ENCODE assay signal across 8 cellular contexts in the genomic region with DNA sequence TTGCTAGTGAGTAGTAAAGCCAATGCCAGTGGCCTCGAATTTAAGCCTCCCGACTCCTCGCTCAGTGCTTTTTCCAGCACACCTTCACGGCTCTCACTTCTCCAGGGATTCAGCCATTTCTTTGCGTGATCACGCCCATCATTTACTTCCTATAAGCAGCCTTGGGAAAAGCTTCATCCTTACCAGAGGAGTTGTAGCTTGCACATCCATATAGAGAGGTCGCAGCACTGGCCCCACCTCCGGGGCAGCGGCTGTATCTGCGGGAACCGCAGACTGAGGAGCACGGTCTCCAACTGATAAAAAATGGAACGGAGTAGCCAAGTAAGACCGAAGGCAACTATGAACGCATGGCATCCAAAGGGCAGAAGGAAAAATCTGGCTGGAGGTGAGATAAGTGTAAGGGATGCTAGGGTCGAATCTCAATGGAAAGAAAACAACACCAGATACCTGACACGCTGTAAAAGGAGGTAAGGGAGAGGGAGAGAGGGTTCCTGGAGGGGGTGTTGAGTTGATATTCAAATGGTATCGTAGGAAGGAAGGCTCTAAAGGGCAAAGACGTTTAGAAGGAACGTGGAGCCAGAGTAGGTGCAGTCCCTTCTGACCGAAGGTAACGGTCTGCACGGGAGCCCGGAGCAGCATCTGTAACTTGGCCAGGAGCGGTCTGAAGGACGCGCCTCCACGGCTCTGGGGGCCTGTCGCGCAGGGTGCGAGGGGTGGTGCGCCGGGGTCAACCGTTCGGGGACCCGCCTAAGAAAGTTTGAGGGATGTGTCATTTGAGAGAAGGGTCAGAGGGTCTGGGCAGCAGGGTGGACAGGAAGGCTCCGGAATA. TPM values are rescaled to one million over a fixed set of nuclear protein-coding genes. Genes with fewer than 3 reads are reported as not detected.
DNase-seq lines count a peak whose midpoint lies in the region; ATAC-seq and TF ChIP-seq lines count a peak whose summit lies in the region.

No MANE protein-coding gene starts in this region.

- H3K27me3 ChIP-seq in BJ (ENCODE audit: control insufficient read depth, insufficient read depth, low read length) (no peaks in the 10 kb centered on the region), left ventricle myocardium inferior (ENCODE audit: low read depth) (no peaks in the 10 kb centered on the region)

- POLR2A ChIA-PET in BJ (lab: Charles Lee), result no interaction called here

- TF ChIP-seq CTCF in BJ (IDR thresholded peaks at IDR 0.05; ENCODE audit: insufficient read depth, low read depth, low read length), result no peak
- TF ChIP-seq CTCF in left ventricle myocardium inferior (IDR thresholded peaks at IDR 0.05; ENCODE audit: borderline replicate concordance), result no peak
- no peak for TF ChIP-seq CTCF in retinal pigment epithelial cell (conservative IDR thresholded peaks at IDR 0.05; ENCODE audit: low read depth, low read length)

- H3K27ac Mint-ChIP-seq in activated T-helper 17 cell treated with anti-CD3 and anti-CD28 coated beads, Interleukin-2, amount 50 U/mL, for 72 hours, result peak overlapping the region; percentile 95

- DNase-seq in BJ (ENCODE audit: low read depth), result no peak
- peak; percentile 44 for DNase-seq in HuH-7 (ENCODE audit: low spot score)
- no peak for DNase-seq in left ventricle myocardium inferior
- no peak for DNase-seq in retinal pigment epithelial cell (ENCODE audit: low read depth)
- DNase-seq in amniotic stem cell (lab: John Stamatoyannopoulos, UW), result no peak
- DNase-seq in CD1c-positive myeloid dendritic cell (ENCODE audit: extremely low spot score), result no peak

- H3K36me3 ChIP-seq in BJ (ENCODE audit: control insufficient read depth, insufficient read depth, low read length), result peaks cover 7% of the 10 kb centered on the region
- peaks cover 56% of the 10 kb centered on the region for H3K36me3 ChIP-seq in left ventricle myocardium inferior

- H3K4me3 Mint-ChIP-seq in activated T-helper 17 cell treated with anti-CD3 and anti-CD28 coated beads, Interleukin-2, amount 50 U/mL, for 72 hours, result peak overlapping the region; percentile 96

- H3K9me3 ChIP-seq in left ventricle myocardium inferior (replicated peaks), result no peaks in the 10 kb centered on the region

- intact Hi-C loops in left ventricle myocardium inferior (cut with micrococcal nuclease), result no loop called here

- H3K4me1 ChIP-seq in left ventricle myocardium inferior, result peaks cover 39% of the 10 kb centered on the region

- CTCF ChIA-PET in BJ (lab: Yijun Ruan, JAX), result interaction anchor here (1.1 kb wide), 1 partner anchor 186 kb away, joined by 4 read pairs; no protein-coding TSS in a partner anchor

- peaks cover 16% of the 10 kb centered on the region for H3K4me1 Mint-ChIP-seq in activated T-helper 17 cell treated with anti-CD3 and anti-CD28 coated beads, Interleukin-2, amount 50 U/mL, for 72 hours

- no peaks in the 10 kb centered on the region for H3K27me3 Mint-ChIP-seq in activated T-helper 17 cell treated with anti-CD3 and anti-CD28 coated beads, Interleukin-2, amount 50 U/mL, for 72 hours

- peak overlapping the region; percentile 93 for H3K27ac ChIP-seq in left ventricle myocardium inferior (replicated peaks)

- H3K4me3 ChIP-seq in BJ (ENCODE audit: low read depth, low read length), result peak overlapping the region; percentile 70
- H3K4me3 ChIP-seq in left ventricle myocardium inferior, result peak overlapping the region; percentile 88
- H3K4me3 ChIP-seq in retinal pigment epithelial cell (ENCODE audit: low read length), result peak overlapping the region; percentile 94

- no peaks in the 10 kb centered on the region for H3K9me3 Mint-ChIP-seq in activated T-helper 17 cell treated with anti-CD3 and anti-CD28 coated beads, Interleukin-2, amount 50 U/mL, for 72 hours

- peak; percentile 28 for ATAC-seq in GM19351 (IDR thresholded peaks at IDR 0.05; ENCODE audit: unreplicated experiment)
- ATAC-seq in activated T-helper 17 cell treated with anti-CD3 and anti-CD28 coated beads, Interleukin-2, amount 50 U/mL, for 72 hours (replicated peaks), result peak; percentile 44

- peaks cover 87% of the 10 kb centered on the region for H3K36me3 Mint-ChIP-seq in activated T-helper 17 cell treated with anti-CD3 and anti-CD28 coated beads, Interleukin-2, amount 50 U/mL, for 72 hours (ENCODE audit: low read depth)

RNA-seq across cellular contexts. Expression of gene NFS1, which starts 0.6 kb away (rescaled TPM):
- 40.9 and 45.6 TPM in 2 replicates for polyA plus RNA-seq in BJ (2011; rRNA removed)
- 12.3 and 16.5 TPM in 2 replicates for polyA minus RNA-seq in BJ (2011; rRNA and poly(A)+ RNA removed)
- total RNA-seq in activated T-helper 17 cell treated with anti-CD3 and anti-CD28 coated beads, Interleukin-2, amount 50 U/mL, for 72 hours, result 10 to 100 TPM; 41.1 to 49.2 TPM
- 60.8 TPM for total RNA-seq in left ventricle myocardium inferior

RNA-seq across cellular contexts. Expression of gene ROMO1, which starts 0.7 kb away (rescaled TPM):
- polyA plus RNA-seq in BJ (2011; rRNA removed), result 306 and 399 TPM in 2 replicates
- polyA minus RNA-seq in BJ (2011; rRNA and poly(A)+ RNA removed), result 19.6 and 27.0 TPM in 2 replicates
- total RNA-seq in activated T-helper 17 cell treated with anti-CD3 and anti-CD28 coated beads, Interleukin-2, amount 50 U/mL, for 72 hours, result 100 to 1,000 TPM in 1 of 2 donors, 10 to 100 TPM in 1; 93.0 to 134 TPM
- 210 TPM for total RNA-seq in left ventricle myocardium inferior

RNA-seq across cellular contexts. Expression of gene CPNE1, which starts 33.8 kb away (rescaled TPM):
- 134 and 217 TPM in 2 replicates for polyA plus RNA-seq in BJ (2011; rRNA removed)
- polyA minus RNA-seq in BJ (2011; rRNA and poly(A)+ RNA removed), result 142 and 150 TPM in 2 replicates
- 100 to 1,000 TPM; 269 to 280 TPM for total RNA-seq in activated T-helper 17 cell treated with anti-CD3 and anti-CD28 coated beads, Interleukin-2, amount 50 U/mL, for 72 hours
- total RNA-seq in left ventricle myocardium inferior, result 47.3 TPM

RNA-seq across cellular contexts. Expression of gene RBM12, which starts 33.8 kb away (rescaled TPM):
- 54.4 and 60.2 TPM in 2 replicates for polyA plus RNA-seq in BJ (2011; rRNA removed)
- 87.9 and 140 TPM in 2 replicates for polyA minus RNA-seq in BJ (2011; rRNA and poly(A)+ RNA removed)
- total RNA-seq in activated T-helper 17 cell treated with anti-CD3 and anti-CD28 coated beads, Interleukin-2, amount 50 U/mL, for 72 hours, result 100 to 1,000 TPM; 106 to 116 TPM
- 46.2 TPM for total RNA-seq in left ventricle myocardium inferior

RNA-seq across cellular contexts. Expression of gene RBM39, which starts 43.5 kb away (rescaled TPM):
- 63.5 and 107 TPM in 2 replicates for polyA plus RNA-seq in BJ (2011; rRNA removed)
- polyA minus RNA-seq in BJ (2011; rRNA and poly(A)+ RNA removed), result 73.8 and 98.4 TPM in 2 replicates
- 100 to 1,000 TPM; 295 to 359 TPM for total RNA-seq in activated T-helper 17 cell treated with anti-CD3 and anti-CD28 coated beads, Interleukin-2, amount 50 U/mL, for 72 hours
- 128 TPM for total RNA-seq in left ventricle myocardium inferior
